10 cellular contexts compared by ENCODE assay signal in genomic region chr7:101023839-101024238, GRCh38. TPM values are rescaled to one million over a fixed set of nuclear protein-coding genes. Genes with fewer than 3 reads are reported as not detected.
"Had no signal": no experiment of that assay in that cellular context is flagged by ENCODE, and none has a peak within 500 bp of the region (broad histone marks: within the 10 kb centered on the region; RNA-seq: fewer than 3 reads in every experiment).

No MANE protein-coding gene starts in this region.

- ATAC-seq: HCT116 had no signal

- H3K4me3 Mint-ChIP-seq: HFFc6 had no signal

- DNase-seq: GM23248, GOT3, H7, H9, HCEC 1CT, HFFc6 had no signal

- H2AFZ ChIP-seq: GM23248 had no signal

- H3K27ac Mint-ChIP-seq: H9, HFFc6 had no signal

- H3K9ac ChIP-seq: GM23248 had no signal

- H3K4me3 ChIP-seq: GM23248, HAP-1 had no signal

- H3K27ac ChIP-seq: GM23248 had no signal

- H3K4me1 ChIP-seq: HAP-1 had no signal

- H3K9me3 Mint-ChIP-seq: HFFc6 had no signal

- H3K9me3 ChIP-seq: HAP-1 had no signal

- H3K36me3 ChIP-seq: HAP-1 had no signal

RNA-seq across cellular contexts. Expression of gene MUC17, which starts 4.0 kb away (rescaled TPM):
- total RNA-seq: GM23248, H1, H4, H7, H9, HFFc6 had no signal
- polyA plus RNA-seq: GM23248 had no signal
